Comparison of ENCODE assay signal across 9 cellular contexts in genomic region chrX:97401154-97401553, GRCh38.
DNase-seq lines count a peak whose midpoint lies in the region; ATAC-seq and TF ChIP-seq lines count a peak whose summit lies in the region.
"Had no signal": no experiment of that assay in that cellular context is flagged by ENCODE, and none has a peak within 500 bp of the region (broad histone marks: within the 10 kb centered on the region; RNA-seq: fewer than 3 reads in every experiment).

No MANE protein-coding gene starts in this region.

- no peaks in the 10 kb centered on the region for H3K9me3 ChIP-seq in PC-3 (ENCODE audit: low read length)

- ATAC-seq in GM18907 (IDR thresholded peaks at IDR 0.05; ENCODE audit: unreplicated experiment) (peak; percentile 61), HG02852 (IDR thresholded peaks at IDR 0.05; ENCODE audit: unreplicated experiment) (peak; percentile 51), PC-3 (no peak)

- intact Hi-C loops in PC-3 (cut with micrococcal nuclease), result no loop called here

- no TSS peak for BruUV-seq in PC-3 (replicated peaks; lab: Mats Ljungman, UMichigan)

- H3F3A ChIP-seq in PC-3 (ENCODE audit: low read length, unreplicated experiment), result peaks cover 5% of the 10 kb centered on the region

- no peak overlapping the region for H3K9ac ChIP-seq in PC-3 (ENCODE audit: low read length)

- peak; percentile 23 for DNase-seq in Caki2 (ENCODE audit: low read depth)
- DNase-seq in PC-3, result no peak
- DNase-seq in KG1 (lab: John Stamatoyannopoulos, UW), result no peak
- no peak for DNase-seq in anterior cingulate cortex (lab: John Stamatoyannopoulos, UW)
- DNase-seq in NCI-H1105 treated with DMSO at 0.1 percent for 48 hours (lab: John Stamatoyannopoulos, UW), result no peak
- DNase-seq in immature natural killer cell, result no peak
- DNase-seq: activated CD8-positive, alpha-beta memory T cell treated with anti-CD3 and anti-CD28 coated beads, Interleukin-2, amount 50 U/mL, for 4 hours had no signal

- no peaks in the 10 kb centered on the region for H4K20me1 ChIP-seq in PC-3 (ENCODE audit: low read length)

- H3K27me3 Mint-ChIP-seq in immature natural killer cell (ENCODE audit: low read depth in 3 of 3), result no peaks in the 10 kb centered on the region

- in situ Hi-C loops in Caki2 (cut with HindIII; ENCODE audit: low pct_unique_long_range_greater_than_20kb, low sequenced_read_pairs), result no loop called here

- no peaks in the 10 kb centered on the region for H3K36me3 Mint-ChIP-seq in immature natural killer cell

- H3K4me1 Mint-ChIP-seq in immature natural killer cell, result peaks cover 9 to 19% of the 10 kb centered on the region in 2 donors

- H3K4me3 Mint-ChIP-seq in immature natural killer cell, result no peak overlapping the region

- H3K27ac ChIP-seq in PC-3 (ENCODE audit: low read length), result peak overlapping the region; percentile 47

- no peak for TF ChIP-seq CTCF in PC-3 (conservative IDR thresholded peaks at IDR 0.05; ENCODE audit: low read depth, low read length)

- POLR2A ChIA-PET in PC-3 (lab: Charles Lee; ENCODE audit: unreplicated experiment), result no interaction called here

- H3K36me3 ChIP-seq in PC-3 (ENCODE audit: low read depth, low read length), result no peaks in the 10 kb centered on the region

- H3K9me3 Mint-ChIP-seq in immature natural killer cell, result no peaks in the 10 kb centered on the region

- H3K4me2 ChIP-seq in PC-3 (ENCODE audit: low read length), result peak overlapping the region; percentile 15; the same call in 1 of the 2 replicates

- H3K79me2 ChIP-seq in PC-3 (ENCODE audit: low read length), result no peaks in the 10 kb centered on the region

- CTCF ChIA-PET in PC-3 (lab: Charles Lee), result no interaction called here

- H2AFZ ChIP-seq in PC-3 (ENCODE audit: low read length), result no peak overlapping the region

- H3K27me3 ChIP-seq in PC-3 (ENCODE audit: low read length), result no peaks in the 10 kb centered on the region

- H3K9me2 ChIP-seq in PC-3 (replicated peaks; ENCODE audit: low read length), result no peaks in the 10 kb centered on the region

- H3K27ac Mint-ChIP-seq in immature natural killer cell, result no peak overlapping the region

- no peak overlapping the region for H3K4me3 ChIP-seq in PC-3 (ENCODE audit: low read length)

- peaks cover 46% of the 10 kb centered on the region for H3K4me1 ChIP-seq in PC-3 (ENCODE audit: insufficient read depth, low read length)
